22 cellular contexts compared by ENCODE assay signal in genomic region chr6:16019462-16019861, GRCh38.
"Had no signal": no experiment of that assay in that cellular context is flagged by ENCODE, and none has a peak within 500 bp of the region (broad histone marks: within the 10 kb centered on the region; RNA-seq: fewer than 3 reads in every experiment).

No MANE protein-coding gene starts in this region.

- H3K27me3 Mint-ChIP-seq: stimulated activated naive CD8-positive, alpha-beta T cell treated with anti-CD3 and anti-CD28 coated beads, Interleukin-15, amount 100 ng/mL, for 72 hours had no signal

- H3K36me3 ChIP-seq: spleen, tibial nerve had no signal

- H2AFZ ChIP-seq: parathyroid adenoma had no signal

- ATAC-seq: left colon; left ventricle myocardium superior; psoas muscle; sciatic nerve; stimulated activated memory B cell treated with anti-CD40 and anti-IgM and Interleukin-4, amounts not matched to agents 10 μg/mL and 1 μg/mL and 100 μg/mL, for 72 hours; stimulated activated naive CD8-positive, alpha-beta T cell treated with anti-CD3 and anti-CD28 coated beads, Interleukin-15, amount 100 ng/mL, for 72 hours had no signal

- H3K4me3 ChIP-seq: coronary artery, lung, psoas muscle, spleen, testis, tibial nerve had no signal

- H3K79me2 ChIP-seq: parathyroid adenoma had no signal

- H3K4me1 Mint-ChIP-seq: naive B cell; nephron; stimulated activated memory B cell treated with anti-CD40 and anti-IgM and Interleukin-4, amounts not matched to agents 10 μg/mL and 1 μg/mL and 100 μg/mL, for 72 hours; stimulated activated naive CD8-positive, alpha-beta T cell treated with anti-CD3 and anti-CD28 coated beads, Interleukin-15, amount 100 ng/mL, for 72 hours had no signal

- H3K4me3 Mint-ChIP-seq: naive B cell; nephron; stimulated activated memory B cell treated with anti-CD40 and anti-IgM and Interleukin-4, amounts not matched to agents 10 μg/mL and 1 μg/mL and 100 μg/mL, for 72 hours; stimulated activated naive CD8-positive, alpha-beta T cell treated with anti-CD3 and anti-CD28 coated beads, Interleukin-15, amount 100 ng/mL, for 72 hours had no signal

- H3K27ac ChIP-seq: coronary artery, parathyroid adenoma, psoas muscle, spleen, testis, tibial nerve had no signal

- H3K36me3 Mint-ChIP-seq: naive B cell; stimulated activated memory B cell treated with anti-CD40 and anti-IgM and Interleukin-4, amounts not matched to agents 10 μg/mL and 1 μg/mL and 100 μg/mL, for 72 hours had no signal

- H3K27ac Mint-ChIP-seq: naive B cell; nephron; stimulated activated memory B cell treated with anti-CD40 and anti-IgM and Interleukin-4, amounts not matched to agents 10 μg/mL and 1 μg/mL and 100 μg/mL, for 72 hours; stimulated activated naive CD8-positive, alpha-beta T cell treated with anti-CD3 and anti-CD28 coated beads, Interleukin-15, amount 100 ng/mL, for 72 hours had no signal

- H3K9ac ChIP-seq: parathyroid adenoma had no signal

- H3K27me3 ChIP-seq: spleen, testis, tibial nerve had no signal

- DNase-seq: effector CD4-positive, alpha-beta T cell; foreskin melanocyte; head of caudate nucleus; hippocampal formation; left colon; left ventricle myocardium superior; naive B cell; psoas muscle; retina; spleen; stimulated activated CD4-positive, alpha-beta T cell treated with anti-CD3 and anti-CD28 coated beads, Interleukin-15, amount 100 ng/mL, for 24 hours; stimulated activated CD4-positive, alpha-beta T cell treated with anti-CD3 and anti-CD28 coated beads, Interleukin-1b, Interleukin-23, amount 100 ng/mL, for 48 hours; stimulated activated CD4-positive, alpha-beta T cell treated with anti-CD3 and anti-CD28 coated beads, Interleukin-4, amount 100 ng/mL, for 24 hours; stimulated activated naive CD8-positive, alpha-beta T cell treated with anti-CD3 and anti-CD28 coated beads, Interleukin-15, amount 100 ng/mL, for 72 hours; testis had no signal

- H3K9me3 ChIP-seq: psoas muscle, spleen, testis, tibial nerve had no signal

- H3K4me1 ChIP-seq: parathyroid adenoma, psoas muscle, spleen, testis, tibial nerve had no signal

- H3K9me3 Mint-ChIP-seq: stimulated activated memory B cell treated with anti-CD40 and anti-IgM and Interleukin-4, amounts not matched to agents 10 μg/mL and 1 μg/mL and 100 μg/mL, for 72 hours; stimulated activated naive CD8-positive, alpha-beta T cell treated with anti-CD3 and anti-CD28 coated beads, Interleukin-15, amount 100 ng/mL, for 72 hours had no signal
